In genomic region chr1:61077676-61078521, GRCh38 we compare ENCODE assay signal across 1 cellular context.
TF ChIP-seq lines count a peak whose summit lies in the region.

No MANE protein-coding gene starts in this region.

TF ChIP-seq in IMR-90, 13 proteins besides CTCF, POLR2A, EP300 and RAD21 (continued from another document):
- TF ChIP-seq, protein P1, sequence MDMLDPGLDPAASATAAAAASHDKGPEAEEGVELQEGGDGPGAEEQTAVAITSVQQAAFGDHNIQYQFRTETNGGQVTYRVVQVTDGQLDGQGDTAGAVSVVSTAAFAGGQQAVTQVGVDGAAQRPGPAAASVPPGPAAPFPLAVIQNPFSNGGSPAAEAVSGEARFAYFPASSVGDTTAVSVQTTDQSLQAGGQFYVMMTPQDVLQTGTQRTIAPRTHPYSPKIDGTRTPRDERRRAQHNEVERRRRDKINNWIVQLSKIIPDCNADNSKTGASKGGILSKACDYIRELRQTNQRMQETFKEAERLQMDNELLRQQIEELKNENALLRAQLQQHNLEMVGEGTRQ (IDR thresholded peaks at IDR 0.05; ENCODE audit: low read depth, low read length), result no peak
- TF ChIP-seq CHD1 (IDR thresholded peaks at IDR 0.05; ENCODE audit: low read depth, low read length) (no peak), RCOR1 (IDR thresholded peaks at IDR 0.05; ENCODE audit: insufficient replicate concordance, low read length) (no peak), SMC3 (IDR thresholded peaks at IDR 0.05; ENCODE audit: low read depth, low read length) (no peak)
